Comparison of ENCODE assay signal across 1 cellular context in genomic region chr12:22626429-22626828, GRCh38.
TF ChIP-seq lines count a peak whose summit lies in the region.

No MANE protein-coding gene starts in this region.

TF ChIP-seq in GM12878, 131 proteins besides CTCF, POLR2A, EP300 and RAD21 (continued from another document and continues in another):
- TF ChIP-seq IRF5 (IDR thresholded peaks at IDR 0.05; ENCODE audit: borderline replicate concordance) (no peak), FOS (IDR thresholded peaks at IDR 0.05; ENCODE audit: borderline replicate concordance, extremely low read depth, insufficient read length) (no peak), HDAC2 (IDR thresholded peaks at IDR 0.05) (no peak), MXI1 (IDR thresholded peaks at IDR 0.05; ENCODE audit: low read depth, low read length) (peak; percentile 60; the same call in 1 of the 2 replicates), SPI1 (IDR thresholded peaks at IDR 0.05; ENCODE audit: borderline replicate concordance, insufficient read depth, low read depth, low read length) (peak; percentile 50; the same call in 1 of the 2 replicates), STAT1 (conservative IDR thresholded peaks at IDR 0.05) (no peak), GABPA (IDR thresholded peaks at IDR 0.05; ENCODE audit: low read depth) (no peak), CHD1 (IDR thresholded peaks at IDR 0.05; ENCODE audit: low read depth, low read length) (no peak), NFYA (IDR thresholded peaks at IDR 0.05; ENCODE audit: borderline replicate concordance, low read depth, low read length) (no peak), PAX5 (IDR thresholded peaks at IDR 0.05; ENCODE audit: borderline replicate concordance, low read depth, low read length) (no peak), ZBTB33 (IDR thresholded peaks at IDR 0.05) (no peak), PRDM15 (CRISPR knock-in tag; IDR thresholded peaks at IDR 0.05) (no peak), CBFB (IDR thresholded peaks at IDR 0.05; ENCODE audit: low read depth) (no peak), RELA (IDR thresholded peaks at IDR 0.05; ENCODE audit: borderline replicate concordance, partially characterized antibody) (no peak), CHD4 (IDR thresholded peaks at IDR 0.05) (no peak), TAF1 (IDR thresholded peaks at IDR 0.05; ENCODE audit: borderline replicate concordance, low read depth, low read length) (no peak), EGR1 (IDR thresholded peaks at IDR 0.05; ENCODE audit: borderline replicate concordance in 1 of 2, low read depth in 2 of 2, low read length in 2 of 2) (peak in 1 of 2 experiments; percentile 20; a peak in 1 of 3 replicates), DPF2 (IDR thresholded peaks at IDR 0.05) (peak; percentile 34; the same call in 1 of the 2 replicates), HDGF (IDR thresholded peaks at IDR 0.05) (no peak), ZZZ3 (IDR thresholded peaks at IDR 0.05; ENCODE audit: control insufficient read depth, insufficient read length, low read depth) (no peak), SMARCA5 (IDR thresholded peaks at IDR 0.05) (no peak), REST (IDR thresholded peaks at IDR 0.05; ENCODE audit: low read depth, low read length) (no peak), ZNF207 (IDR thresholded peaks at IDR 0.05; ENCODE audit: borderline replicate concordance) (no peak), ZNF217 (IDR thresholded peaks at IDR 0.05) (no peak), BCL11A (IDR thresholded peaks at IDR 0.05; ENCODE audit: low read depth, low read length) (no peak), YY1 (IDR thresholded peaks at IDR 0.05; ENCODE audit: low read depth, low read length) (no peak)
- TF ChIP-seq, protein P1, sequence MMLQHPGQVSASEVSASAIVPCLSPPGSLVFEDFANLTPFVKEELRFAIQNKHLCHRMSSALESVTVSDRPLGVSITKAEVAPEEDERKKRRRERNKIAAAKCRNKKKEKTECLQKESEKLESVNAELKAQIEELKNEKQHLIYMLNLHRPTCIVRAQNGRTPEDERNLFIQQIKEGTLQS (IDR thresholded peaks at IDR 0.05; ENCODE audit: borderline replicate concordance, extremely low read depth, low read depth, low read length): no peak
- TF ChIP-seq, protein P2, sequence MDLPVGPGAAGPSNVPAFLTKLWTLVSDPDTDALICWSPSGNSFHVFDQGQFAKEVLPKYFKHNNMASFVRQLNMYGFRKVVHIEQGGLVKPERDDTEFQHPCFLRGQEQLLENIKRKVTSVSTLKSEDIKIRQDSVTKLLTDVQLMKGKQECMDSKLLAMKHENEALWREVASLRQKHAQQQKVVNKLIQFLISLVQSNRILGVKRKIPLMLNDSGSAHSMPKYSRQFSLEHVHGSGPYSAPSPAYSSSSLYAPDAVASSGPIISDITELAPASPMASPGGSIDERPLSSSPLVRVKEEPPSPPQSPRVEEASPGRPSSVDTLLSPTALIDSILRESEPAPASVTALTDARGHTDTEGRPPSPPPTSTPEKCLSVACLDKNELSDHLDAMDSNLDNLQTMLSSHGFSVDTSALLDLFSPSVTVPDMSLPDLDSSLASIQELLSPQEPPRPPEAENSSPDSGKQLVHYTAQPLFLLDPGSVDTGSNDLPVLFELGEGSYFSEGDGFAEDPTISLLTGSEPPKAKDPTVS (IDR thresholded peaks at IDR 0.05; ENCODE audit: low read depth, low read length): no peak
- TF ChIP-seq, protein P3, sequence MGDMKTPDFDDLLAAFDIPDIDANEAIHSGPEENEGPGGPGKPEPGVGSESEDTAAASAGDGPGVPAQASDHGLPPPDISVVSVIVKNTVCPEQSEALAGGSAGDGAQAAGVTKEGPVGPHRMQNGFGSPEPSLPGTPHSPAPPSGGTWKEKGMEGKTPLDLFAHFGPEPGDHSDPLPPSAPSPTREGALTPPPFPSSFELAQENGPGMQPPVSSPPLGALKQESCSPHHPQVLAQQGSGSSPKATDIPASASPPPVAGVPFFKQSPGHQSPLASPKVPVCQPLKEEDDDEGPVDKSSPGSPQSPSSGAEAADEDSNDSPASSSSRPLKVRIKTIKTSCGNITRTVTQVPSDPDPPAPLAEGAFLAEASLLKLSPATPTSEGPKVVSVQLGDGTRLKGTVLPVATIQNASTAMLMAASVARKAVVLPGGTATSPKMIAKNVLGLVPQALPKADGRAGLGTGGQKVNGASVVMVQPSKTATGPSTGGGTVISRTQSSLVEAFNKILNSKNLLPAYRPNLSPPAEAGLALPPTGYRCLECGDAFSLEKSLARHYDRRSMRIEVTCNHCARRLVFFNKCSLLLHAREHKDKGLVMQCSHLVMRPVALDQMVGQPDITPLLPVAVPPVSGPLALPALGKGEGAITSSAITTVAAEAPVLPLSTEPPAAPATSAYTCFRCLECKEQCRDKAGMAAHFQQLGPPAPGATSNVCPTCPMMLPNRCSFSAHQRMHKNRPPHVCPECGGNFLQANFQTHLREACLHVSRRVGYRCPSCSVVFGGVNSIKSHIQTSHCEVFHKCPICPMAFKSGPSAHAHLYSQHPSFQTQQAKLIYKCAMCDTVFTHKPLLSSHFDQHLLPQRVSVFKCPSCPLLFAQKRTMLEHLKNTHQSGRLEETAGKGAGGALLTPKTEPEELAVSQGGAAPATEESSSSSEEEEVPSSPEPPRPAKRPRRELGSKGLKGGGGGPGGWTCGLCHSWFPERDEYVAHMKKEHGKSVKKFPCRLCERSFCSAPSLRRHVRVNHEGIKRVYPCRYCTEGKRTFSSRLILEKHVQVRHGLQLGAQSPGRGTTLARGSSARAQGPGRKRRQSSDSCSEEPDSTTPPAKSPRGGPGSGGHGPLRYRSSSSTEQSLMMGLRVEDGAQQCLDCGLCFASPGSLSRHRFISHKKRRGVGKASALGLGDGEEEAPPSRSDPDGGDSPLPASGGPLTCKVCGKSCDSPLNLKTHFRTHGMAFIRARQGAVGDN (IDR thresholded peaks at IDR 0.05): no peak
- TF ChIP-seq, protein P4, sequence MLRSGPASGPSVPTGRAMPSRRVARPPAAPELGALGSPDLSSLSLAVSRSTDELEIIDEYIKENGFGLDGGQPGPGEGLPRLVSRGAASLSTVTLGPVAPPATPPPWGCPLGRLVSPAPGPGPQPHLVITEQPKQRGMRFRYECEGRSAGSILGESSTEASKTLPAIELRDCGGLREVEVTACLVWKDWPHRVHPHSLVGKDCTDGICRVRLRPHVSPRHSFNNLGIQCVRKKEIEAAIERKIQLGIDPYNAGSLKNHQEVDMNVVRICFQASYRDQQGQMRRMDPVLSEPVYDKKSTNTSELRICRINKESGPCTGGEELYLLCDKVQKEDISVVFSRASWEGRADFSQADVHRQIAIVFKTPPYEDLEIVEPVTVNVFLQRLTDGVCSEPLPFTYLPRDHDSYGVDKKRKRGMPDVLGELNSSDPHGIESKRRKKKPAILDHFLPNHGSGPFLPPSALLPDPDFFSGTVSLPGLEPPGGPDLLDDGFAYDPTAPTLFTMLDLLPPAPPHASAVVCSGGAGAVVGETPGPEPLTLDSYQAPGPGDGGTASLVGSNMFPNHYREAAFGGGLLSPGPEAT (IDR thresholded peaks at IDR 0.05; ENCODE audit: low read depth): peak; percentile 34; the same call in 1 of the 2 replicates
- TF ChIP-seq, protein P5, sequence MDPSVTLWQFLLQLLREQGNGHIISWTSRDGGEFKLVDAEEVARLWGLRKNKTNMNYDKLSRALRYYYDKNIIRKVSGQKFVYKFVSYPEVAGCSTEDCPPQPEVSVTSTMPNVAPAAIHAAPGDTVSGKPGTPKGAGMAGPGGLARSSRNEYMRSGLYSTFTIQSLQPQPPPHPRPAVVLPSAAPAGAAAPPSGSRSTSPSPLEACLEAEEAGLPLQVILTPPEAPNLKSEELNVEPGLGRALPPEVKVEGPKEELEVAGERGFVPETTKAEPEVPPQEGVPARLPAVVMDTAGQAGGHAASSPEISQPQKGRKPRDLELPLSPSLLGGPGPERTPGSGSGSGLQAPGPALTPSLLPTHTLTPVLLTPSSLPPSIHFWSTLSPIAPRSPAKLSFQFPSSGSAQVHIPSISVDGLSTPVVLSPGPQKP (IDR thresholded peaks at IDR 0.05; ENCODE audit: low read depth, low read length): no peak
- TF ChIP-seq, protein P6, sequence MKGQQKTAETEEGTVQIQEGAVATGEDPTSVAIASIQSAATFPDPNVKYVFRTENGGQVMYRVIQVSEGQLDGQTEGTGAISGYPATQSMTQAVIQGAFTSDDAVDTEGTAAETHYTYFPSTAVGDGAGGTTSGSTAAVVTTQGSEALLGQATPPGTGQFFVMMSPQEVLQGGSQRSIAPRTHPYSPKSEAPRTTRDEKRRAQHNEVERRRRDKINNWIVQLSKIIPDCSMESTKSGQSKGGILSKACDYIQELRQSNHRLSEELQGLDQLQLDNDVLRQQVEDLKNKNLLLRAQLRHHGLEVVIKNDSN (IDR thresholded peaks at IDR 0.05; ENCODE audit: borderline replicate concordance, extremely low read length, insufficient read depth, low read depth, low read length): no peak
- TF ChIP-seq, protein P7, sequence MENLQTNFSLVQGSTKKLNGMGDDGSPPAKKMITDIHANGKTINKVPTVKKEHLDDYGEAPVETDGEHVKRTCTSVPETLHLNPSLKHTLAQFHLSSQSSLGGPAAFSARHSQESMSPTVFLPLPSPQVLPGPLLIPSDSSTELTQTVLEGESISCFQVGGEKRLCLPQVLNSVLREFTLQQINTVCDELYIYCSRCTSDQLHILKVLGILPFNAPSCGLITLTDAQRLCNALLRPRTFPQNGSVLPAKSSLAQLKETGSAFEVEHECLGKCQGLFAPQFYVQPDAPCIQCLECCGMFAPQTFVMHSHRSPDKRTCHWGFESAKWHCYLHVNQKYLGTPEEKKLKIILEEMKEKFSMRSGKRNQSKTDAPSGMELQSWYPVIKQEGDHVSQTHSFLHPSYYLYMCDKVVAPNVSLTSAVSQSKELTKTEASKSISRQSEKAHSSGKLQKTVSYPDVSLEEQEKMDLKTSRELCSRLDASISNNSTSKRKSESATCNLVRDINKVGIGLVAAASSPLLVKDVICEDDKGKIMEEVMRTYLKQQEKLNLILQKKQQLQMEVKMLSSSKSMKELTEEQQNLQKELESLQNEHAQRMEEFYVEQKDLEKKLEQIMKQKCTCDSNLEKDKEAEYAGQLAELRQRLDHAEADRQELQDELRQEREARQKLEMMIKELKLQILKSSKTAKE (IDR thresholded peaks at IDR 0.05; ENCODE audit: low read depth, poor library complexity, severe bottlenecking): peak; percentile 29
